29 cellular contexts compared by ENCODE assay signal in the genomic region with DNA sequence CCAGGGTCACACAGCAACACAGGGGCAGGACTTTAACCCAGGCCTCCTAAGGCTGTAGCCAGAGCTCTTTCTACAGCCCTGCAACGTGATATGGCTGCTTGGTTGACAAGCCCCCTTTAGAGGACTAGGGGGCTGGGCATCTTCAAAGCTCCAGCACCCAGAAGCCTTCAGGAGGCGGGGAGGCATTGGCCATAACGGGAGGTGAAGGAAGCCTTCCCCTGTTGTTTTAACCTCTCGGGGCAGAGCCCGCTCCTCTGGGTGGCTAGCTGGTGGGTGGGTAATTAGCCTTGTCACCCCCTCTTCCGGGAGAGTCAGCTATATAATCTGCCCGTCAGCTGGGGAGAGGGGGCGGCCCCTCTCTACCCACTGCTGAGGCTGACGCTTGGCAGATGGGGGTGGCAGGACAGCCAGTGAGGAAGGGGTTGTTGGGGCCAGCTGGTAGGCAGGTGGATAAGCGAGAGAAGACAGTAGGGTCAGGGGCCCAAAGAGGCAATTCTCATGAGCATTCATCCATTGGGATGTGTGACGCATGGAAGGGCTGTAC. TPM values are rescaled to one million over a fixed set of nuclear protein-coding genes. Genes with fewer than 3 reads are reported as not detected.
"Had no signal": no experiment of that assay in that cellular context is flagged by ENCODE, and none has a peak within 500 bp of the region (broad histone marks: within the 10 kb centered on the region; RNA-seq: fewer than 3 reads in every experiment).

No MANE protein-coding gene starts in this region.

- H3K4me1 Mint-ChIP-seq: activated B cell treated with CpG ODN at 0.5 μM for 24 hours; activated CD8-positive, alpha-beta memory T cell treated with anti-CD3 and anti-CD28 coated beads, Interleukin-2, amount 10 ng/mL, durations not matched to agents 7 days and 5 days; activated naive CD4-positive, alpha-beta T cell treated with anti-CD3 and anti-CD28 coated beads, Interleukin-2, amount 10 ng/mL, durations not matched to agents 7 days and 5 days; activated naive CD8-positive, alpha-beta T cell treated with anti-CD3 and anti-CD28 coated beads, Interleukin-2, amount 10 ng/mL, durations not matched to agents 7 days and 5 days; central memory CD8-positive, alpha-beta T cell had no signal

- H3K36me3 ChIP-seq: ascending aorta, brain microvascular endothelial cell, WERI-Rb-1 had no signal

- H3K9me3 Mint-ChIP-seq: activated B cell treated with CpG ODN at 0.5 μM for 24 hours; activated CD8-positive, alpha-beta T cell treated with anti-CD3 and anti-CD28 coated beads for 36 hours; activated naive CD4-positive, alpha-beta T cell treated with anti-CD3 and anti-CD28 coated beads, Interleukin-2, amount 10 ng/mL, durations not matched to agents 7 days and 5 days; activated naive CD4-positive, alpha-beta T cell treated with anti-CD3 and anti-CD28 coated beads, Interleukin-2, amount 50 U/mL, for 72 hours; activated naive CD8-positive, alpha-beta T cell treated with anti-CD3 and anti-CD28 coated beads, Interleukin-2, amount 10 ng/mL, durations not matched to agents 7 days and 5 days; activated T-helper 1 cell treated with anti-CD3 and anti-CD28 coated beads, Interleukin-12 subunit alpha, Interleukin-12 subunit beta, Interleukin-2, Interleukin-4 antibody, amounts not matched to agents 30 ng/mL and 10 ng/mL and 1 ng/mL, durations not matched to agents 14 hours and 24 hours and 36 hours; activated T-helper 2 cell treated with anti-CD3 and anti-CD28 coated beads, Interferon-gamma antibody, Interleukin-2, Interleukin-4, amounts not matched to agents 10 μg/mL and 5 μg/mL and 100 μg/mL, durations not matched to agents 14 hours and 24 hours and 36 hours; central memory CD8-positive, alpha-beta T cell; T-helper 2 cell treated with Interferon-gamma antibody and Interleukin-4, amounts not matched to agents 5 μg/mL and 100 μg/mL, for 36 hours had no signal

- H3K4me1 ChIP-seq: ascending aorta had no signal

- H3K27ac ChIP-seq: ascending aorta, brain microvascular endothelial cell had no signal

- DNase-seq: activated B cell treated with CpG ODN at 0.5 μM for 24 hours; activated CD4-positive, alpha-beta T cell treated with anti-CD3 and anti-CD28 coated beads for 48 hours; activated CD4-positive, alpha-beta T cell treated with anti-CD3 and anti-CD28 coated beads, Interleukin-2, amount 50 U/mL, for 1 hour; activated CD4-positive, alpha-beta T cell treated with anti-CD3 and anti-CD28 coated beads, Interleukin-2, amount 50 U/mL, for 48 hours; activated CD8-positive, alpha-beta memory T cell treated with anti-CD3 and anti-CD28 coated beads, Interleukin-2, amount 10 ng/mL, durations not matched to agents 7 days and 5 days; activated CD8-positive, alpha-beta memory T cell treated with anti-CD3 and anti-CD28 coated beads, Interleukin-2, amount 50 U/mL, for 4 hours; activated CD8-positive, alpha-beta T cell treated with anti-CD3 and anti-CD28 coated beads for 36 hours; activated effector memory CD4-positive, alpha-beta T cell treated with anti-CD3 and anti-CD28 coated beads, Interleukin-2, amount 50 U/mL, for 16 hours; activated naive CD4-positive, alpha-beta T cell treated with anti-CD3 and anti-CD28 coated beads, Interleukin-2, amount 10 ng/mL, durations not matched to agents 7 days and 5 days; activated naive CD8-positive, alpha-beta T cell treated with anti-CD3 and anti-CD28 coated beads, Interleukin-2, amount 10 ng/mL, durations not matched to agents 7 days and 5 days; activated T-cell treated with anti-CD3 and anti-CD28 coated beads, Interleukin-2, amount 50 U/mL, for 1 hour; activated T-cell treated with anti-CD3 and anti-CD28 coated beads, Interleukin-2, amount 50 U/mL, for 48 hours; brain microvascular endothelial cell; effector memory CD4-positive, alpha-beta T cell; endodermal cell; foreskin fibroblast; head of caudate nucleus; T-helper 1 cell; T-helper 17 cell; T1000; WERI-Rb-1 had no signal

- H3K27me3 ChIP-seq: ascending aorta had no signal

- H3K4me3 ChIP-seq: ascending aorta had no signal

- ATAC-seq: activated CD4-positive, CD25-positive, alpha-beta regulatory T cell treated with anti-CD3 and anti-CD28 coated beads, Interleukin-2, amount 50 U/mL, for 24 hours; activated CD8-positive, alpha-beta memory T cell treated with anti-CD3 and anti-CD28 coated beads, Interleukin-2, amount 10 ng/mL, durations not matched to agents 7 days and 5 days; activated CD8-positive, alpha-beta T cell treated with anti-CD3 and anti-CD28 coated beads for 36 hours; activated naive CD4-positive, alpha-beta T cell treated with anti-CD3 and anti-CD28 coated beads, Interleukin-2, amount 50 U/mL, for 72 hours; esophagus mucosa; T-helper 17 cell had no signal

- H3K36me3 Mint-ChIP-seq: activated CD8-positive, alpha-beta memory T cell treated with anti-CD3 and anti-CD28 coated beads, Interleukin-2, amount 10 ng/mL, durations not matched to agents 7 days and 5 days; activated naive CD4-positive, alpha-beta T cell treated with anti-CD3 and anti-CD28 coated beads, Interleukin-2, amount 10 ng/mL, durations not matched to agents 7 days and 5 days; activated naive CD4-positive, alpha-beta T cell treated with anti-CD3 and anti-CD28 coated beads, Interleukin-2, amount 50 U/mL, for 72 hours; activated naive CD8-positive, alpha-beta T cell treated with anti-CD3 and anti-CD28 coated beads, Interleukin-2, amount 10 ng/mL, durations not matched to agents 7 days and 5 days had no signal

- H3K27ac Mint-ChIP-seq: activated B cell treated with CpG ODN at 0.5 μM for 24 hours; activated CD8-positive, alpha-beta memory T cell treated with anti-CD3 and anti-CD28 coated beads, Interleukin-2, amount 10 ng/mL, durations not matched to agents 7 days and 5 days; activated CD8-positive, alpha-beta T cell treated with anti-CD3 and anti-CD28 coated beads for 36 hours; activated naive CD4-positive, alpha-beta T cell treated with anti-CD3 and anti-CD28 coated beads, Interleukin-2, amount 10 ng/mL, durations not matched to agents 7 days and 5 days; activated naive CD4-positive, alpha-beta T cell treated with anti-CD3 and anti-CD28 coated beads, Interleukin-2, amount 50 U/mL, for 72 hours; activated naive CD8-positive, alpha-beta T cell treated with anti-CD3 and anti-CD28 coated beads, Interleukin-2, amount 10 ng/mL, durations not matched to agents 7 days and 5 days; activated T-helper 1 cell treated with anti-CD3 and anti-CD28 coated beads, Interleukin-12 subunit alpha, Interleukin-12 subunit beta, Interleukin-2, Interleukin-4 antibody, amounts not matched to agents 30 ng/mL and 10 ng/mL and 1 ng/mL, durations not matched to agents 14 hours and 24 hours and 36 hours; activated T-helper 2 cell treated with anti-CD3 and anti-CD28 coated beads, Interferon-gamma antibody, Interleukin-2, Interleukin-4, amounts not matched to agents 10 μg/mL and 5 μg/mL and 100 μg/mL, durations not matched to agents 14 hours and 24 hours and 36 hours; endodermal cell; T-helper 17 cell; T-helper 2 cell treated with Interferon-gamma antibody and Interleukin-4, amounts not matched to agents 5 μg/mL and 100 μg/mL, for 36 hours had no signal

- H3K9me3 ChIP-seq: ascending aorta had no signal

- H3K4me3 Mint-ChIP-seq: activated B cell treated with CpG ODN at 0.5 μM for 24 hours; activated CD8-positive, alpha-beta memory T cell treated with anti-CD3 and anti-CD28 coated beads, Interleukin-2, amount 10 ng/mL, durations not matched to agents 7 days and 5 days; activated CD8-positive, alpha-beta T cell treated with anti-CD3 and anti-CD28 coated beads for 36 hours; activated naive CD4-positive, alpha-beta T cell treated with anti-CD3 and anti-CD28 coated beads, Interleukin-2, amount 10 ng/mL, durations not matched to agents 7 days and 5 days; activated naive CD8-positive, alpha-beta T cell treated with anti-CD3 and anti-CD28 coated beads, Interleukin-2, amount 10 ng/mL, durations not matched to agents 7 days and 5 days; activated T-helper 1 cell treated with anti-CD3 and anti-CD28 coated beads, Interleukin-12 subunit alpha, Interleukin-12 subunit beta, Interleukin-2, Interleukin-4 antibody, amounts not matched to agents 30 ng/mL and 10 ng/mL and 1 ng/mL, durations not matched to agents 14 hours and 24 hours and 36 hours; central memory CD8-positive, alpha-beta T cell; endodermal cell; T-helper 17 cell; T-helper 2 cell treated with Interferon-gamma antibody and Interleukin-4, amounts not matched to agents 5 μg/mL and 100 μg/mL, for 36 hours had no signal

RNA-seq across cellular contexts. Expression of a gene that starts 32.9 kb away (rescaled TPM):
- total RNA-seq: activated B cell treated with CpG ODN at 0.5 μM for 24 hours; activated CD8-positive, alpha-beta memory T cell treated with anti-CD3 and anti-CD28 coated beads, Interleukin-2, amount 10 ng/mL, durations not matched to agents 7 days and 5 days; activated CD8-positive, alpha-beta T cell treated with anti-CD3 and anti-CD28 coated beads for 36 hours; activated naive CD4-positive, alpha-beta T cell treated with anti-CD3 and anti-CD28 coated beads, Interleukin-2, amount 50 U/mL, for 72 hours; activated naive CD8-positive, alpha-beta T cell treated with anti-CD3 and anti-CD28 coated beads, Interleukin-2, amount 10 ng/mL, durations not matched to agents 7 days and 5 days; T-helper 17 cell had no signal
